ENCODE assay signal across 34 cellular contexts in genomic region chr5:99771296-99771695, GRCh38.
"Had no signal": no experiment of that assay in that cellular context is flagged by ENCODE, and none has a peak within 500 bp of the region (broad histone marks: within the 10 kb centered on the region; RNA-seq: fewer than 3 reads in every experiment).

No MANE protein-coding gene starts in this region.

- H3K36me3 Mint-ChIP-seq: activated naive CD4-positive, alpha-beta T cell treated with anti-CD3 and anti-CD28 coated beads, Interleukin-2, amount 50 U/mL, for 24 hours; mesothelial cell of epicardium; naive B cell; stimulated activated naive B cell treated with anti-CD40 and anti-IgM and Interleukin-4, amounts not matched to agents 10 μg/mL and 1 μg/mL and 100 μg/mL, for 72 hours had no signal

- H3K4me1 ChIP-seq: body of pancreas, gastroesophageal sphincter, stomach, tibial artery, upper lobe of right lung had no signal

- H3K27ac ChIP-seq: body of pancreas, cardiac muscle cell, coronary artery, esophagus muscularis mucosa, gastroesophageal sphincter, neutrophil, ovary, stomach, tibial artery, upper lobe of right lung had no signal

- H3K36me3 ChIP-seq: cardiac muscle cell, esophagus muscularis mucosa, gastroesophageal sphincter, neutrophil, ovary, stomach, tibial artery, upper lobe of right lung had no signal

- H3K27me3 ChIP-seq: body of pancreas, cardiac muscle cell, esophagus muscularis mucosa, gastroesophageal sphincter, neutrophil, ovary, stomach, tibial artery, upper lobe of right lung had no signal

- H3K4me3 Mint-ChIP-seq: activated CD4-positive, alpha-beta memory T cell treated with anti-CD3 and anti-CD28 coated beads, Interleukin-2, amount 10 ng/mL, durations not matched to agents 7 days and 5 days; activated CD4-positive, alpha-beta T cell treated with anti-CD3 and anti-CD28 coated beads, Interleukin-2, amount 10 ng/mL, durations not matched to agents 7 days and 5 days; activated naive CD4-positive, alpha-beta T cell treated with anti-CD3 and anti-CD28 coated beads, Interleukin-2, amount 50 U/mL, for 24 hours; activated naive CD8-positive, alpha-beta T cell treated with anti-CD3 and anti-CD28 coated beads, Interleukin-2, amount 50 U/mL, for 24 hours; activated T-cell treated with anti-CD3 and anti-CD28 coated beads, Interleukin-2, amount 50 U/mL, for 24 hours; activated T-helper 17 cell treated with anti-CD3 and anti-CD28 coated beads, Interleukin-2, amount 50 U/mL, for 72 hours; mesothelial cell of epicardium; naive B cell; nephron progenitor cell; stimulated activated naive B cell treated with anti-CD40 and anti-IgM and Interleukin-4, amounts not matched to agents 10 μg/mL and 1 μg/mL and 100 μg/mL, for 72 hours had no signal

- DNase-seq: activated CD4-positive, alpha-beta memory T cell treated with anti-CD3 and anti-CD28 coated beads, Interleukin-2, amount 10 ng/mL, durations not matched to agents 7 days and 5 days; activated CD4-positive, alpha-beta T cell treated with anti-CD3 and anti-CD28 coated beads, Interleukin-2, amount 10 ng/mL, durations not matched to agents 7 days and 5 days; activated CD4-positive, CD25-positive, alpha-beta regulatory T cell treated with anti-CD3 and anti-CD28 coated beads, Interleukin-2, amount 50 U/mL, for 72 hours; activated CD8-positive, alpha-beta memory T cell treated with anti-CD3 and anti-CD28 coated beads, Interleukin-2, amount 50 U/mL, for 48 hours; activated gamma-delta T cell treated with Interleukin-2 at 50 U/mL for 16 hours; activated naive CD8-positive, alpha-beta T cell treated with anti-CD3 and anti-CD28 coated beads, Interleukin-2, amount 50 U/mL, for 24 hours; activated T-cell treated with anti-CD3 and anti-CD28 coated beads, Interleukin-2, amount 50 U/mL, for 24 hours; amygdala; body of pancreas; cerebellar nuclear complex; head of caudate nucleus; hippocampal formation; kidney; left colon; naive B cell; nephron progenitor cell; ovary; retina; stimulated activated CD4-positive, alpha-beta T cell treated with anti-CD3 and anti-CD28 coated beads, Interleukin-1b, Interleukin-23, amount 100 ng/mL, for 48 hours; stimulated activated naive B cell treated with anti-CD40 and anti-IgM and Interleukin-4, amounts not matched to agents 10 μg/mL and 1 μg/mL and 100 μg/mL, for 72 hours; stomach; T-helper 2 cell; tibial artery; upper lobe of right lung had no signal

- H3K4me1 Mint-ChIP-seq: activated CD4-positive, alpha-beta memory T cell treated with anti-CD3 and anti-CD28 coated beads, Interleukin-2, amount 10 ng/mL, durations not matched to agents 7 days and 5 days; activated CD4-positive, alpha-beta T cell treated with anti-CD3 and anti-CD28 coated beads, Interleukin-2, amount 10 ng/mL, durations not matched to agents 7 days and 5 days; activated naive CD4-positive, alpha-beta T cell treated with anti-CD3 and anti-CD28 coated beads, Interleukin-2, amount 50 U/mL, for 24 hours; activated naive CD8-positive, alpha-beta T cell treated with anti-CD3 and anti-CD28 coated beads, Interleukin-2, amount 50 U/mL, for 24 hours; activated T-helper 17 cell treated with anti-CD3 and anti-CD28 coated beads, Interleukin-2, amount 50 U/mL, for 72 hours; mesothelial cell of epicardium; naive B cell; stimulated activated naive B cell treated with anti-CD40 and anti-IgM and Interleukin-4, amounts not matched to agents 10 μg/mL and 1 μg/mL and 100 μg/mL, for 72 hours had no signal

- H3K4me3 ChIP-seq: body of pancreas, cardiac muscle cell, coronary artery, esophagus muscularis mucosa, gastroesophageal sphincter, ovary, smooth muscle cell, stomach, tibial artery, upper lobe of right lung had no signal

- H3K27me3 Mint-ChIP-seq: activated CD4-positive, alpha-beta memory T cell treated with anti-CD3 and anti-CD28 coated beads, Interleukin-2, amount 10 ng/mL, durations not matched to agents 7 days and 5 days; activated CD4-positive, alpha-beta T cell treated with anti-CD3 and anti-CD28 coated beads, Interleukin-2, amount 10 ng/mL, durations not matched to agents 7 days and 5 days; activated naive CD4-positive, alpha-beta T cell treated with anti-CD3 and anti-CD28 coated beads, Interleukin-2, amount 50 U/mL, for 24 hours; activated naive CD8-positive, alpha-beta T cell treated with anti-CD3 and anti-CD28 coated beads, Interleukin-2, amount 50 U/mL, for 24 hours; activated T-cell treated with anti-CD3 and anti-CD28 coated beads, Interleukin-2, amount 50 U/mL, for 24 hours; activated T-helper 17 cell treated with anti-CD3 and anti-CD28 coated beads, Interleukin-2, amount 50 U/mL, for 72 hours; naive B cell; progenitor cell of endocrine pancreas; stimulated activated naive B cell treated with anti-CD40 and anti-IgM and Interleukin-4, amounts not matched to agents 10 μg/mL and 1 μg/mL and 100 μg/mL, for 72 hours had no signal

- H3K9me3 ChIP-seq: body of pancreas, esophagus muscularis mucosa, gastroesophageal sphincter, neutrophil, ovary, stomach, tibial artery, upper lobe of right lung had no signal

- H3K4me2 ChIP-seq: smooth muscle cell had no signal

- H3K9me3 Mint-ChIP-seq: activated CD4-positive, alpha-beta memory T cell treated with anti-CD3 and anti-CD28 coated beads, Interleukin-2, amount 10 ng/mL, durations not matched to agents 7 days and 5 days; activated CD4-positive, alpha-beta T cell treated with anti-CD3 and anti-CD28 coated beads, Interleukin-2, amount 10 ng/mL, durations not matched to agents 7 days and 5 days; activated naive CD4-positive, alpha-beta T cell treated with anti-CD3 and anti-CD28 coated beads, Interleukin-2, amount 50 U/mL, for 24 hours; activated naive CD8-positive, alpha-beta T cell treated with anti-CD3 and anti-CD28 coated beads, Interleukin-2, amount 50 U/mL, for 24 hours had no signal

- H3K27ac Mint-ChIP-seq: activated CD4-positive, alpha-beta memory T cell treated with anti-CD3 and anti-CD28 coated beads, Interleukin-2, amount 10 ng/mL, durations not matched to agents 7 days and 5 days; activated CD4-positive, alpha-beta T cell treated with anti-CD3 and anti-CD28 coated beads, Interleukin-2, amount 10 ng/mL, durations not matched to agents 7 days and 5 days; activated naive CD4-positive, alpha-beta T cell treated with anti-CD3 and anti-CD28 coated beads, Interleukin-2, amount 50 U/mL, for 24 hours; activated naive CD8-positive, alpha-beta T cell treated with anti-CD3 and anti-CD28 coated beads, Interleukin-2, amount 50 U/mL, for 24 hours; activated T-cell treated with anti-CD3 and anti-CD28 coated beads, Interleukin-2, amount 50 U/mL, for 24 hours; activated T-helper 17 cell treated with anti-CD3 and anti-CD28 coated beads, Interleukin-2, amount 50 U/mL, for 72 hours; mesothelial cell of epicardium; naive B cell; nephron progenitor cell; progenitor cell of endocrine pancreas; stimulated activated naive B cell treated with anti-CD40 and anti-IgM and Interleukin-4, amounts not matched to agents 10 μg/mL and 1 μg/mL and 100 μg/mL, for 72 hours had no signal
